1 cellular context compared by ENCODE assay signal in the genomic region with DNA sequence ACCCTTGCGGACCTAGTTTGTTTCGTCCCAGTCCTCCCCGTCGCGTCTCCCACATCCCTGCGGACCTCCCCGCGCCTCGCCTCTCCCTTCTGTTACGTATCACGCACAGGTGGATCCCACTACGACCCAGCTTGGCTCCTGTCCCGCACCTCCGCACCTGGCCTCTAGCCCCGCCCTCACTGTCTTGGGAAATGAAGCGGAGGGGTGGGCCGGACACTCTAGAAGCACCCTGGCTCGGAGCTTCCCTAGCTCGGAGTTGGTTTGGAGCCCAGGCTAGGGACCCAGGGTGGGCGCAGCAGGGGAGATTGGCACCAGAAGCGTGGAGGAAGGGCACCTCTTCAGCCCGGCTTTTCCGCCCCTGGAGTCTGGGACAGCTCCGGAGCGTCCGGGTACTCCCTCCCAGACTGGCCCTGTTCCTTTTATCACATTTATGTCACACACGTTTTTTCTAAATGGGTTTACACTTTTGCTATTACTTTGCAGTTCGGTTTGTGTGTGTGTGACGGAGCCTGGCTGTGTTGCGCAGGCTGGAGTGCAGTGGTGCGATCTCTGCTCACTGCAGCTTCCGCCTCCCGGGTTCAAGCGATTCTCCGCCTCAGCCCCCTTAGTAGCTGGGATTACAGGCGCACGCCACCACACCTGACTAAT.
TF ChIP-seq lines count a peak whose summit lies in the region.

No MANE protein-coding gene starts in this region.

TF ChIP-seq in H1, 55 proteins besides CTCF, POLR2A, EP300 and RAD21:
- TF ChIP-seq POLR2AphosphoS5 (IDR thresholded peaks at IDR 0.05; ENCODE audit: low read depth, low read length), result peak; percentile 45; the same call in 1 of the 2 replicates
- TF ChIP-seq SP1 (IDR thresholded peaks at IDR 0.05; ENCODE audit: low read depth, low read length), result no peak
- no peak for TF ChIP-seq CHD1 (IDR thresholded peaks at IDR 0.05; ENCODE audit: low read depth, low read length)
- TF ChIP-seq CEBPB (IDR thresholded peaks at IDR 0.05; ENCODE audit: low read depth, low read length), result no peak
- TF ChIP-seq RNF2 (IDR thresholded peaks at IDR 0.05; ENCODE audit: borderline replicate concordance, low read depth, low read length, missing control alignments, poor library complexity, severe bottlenecking), result no peak
- no peak for TF ChIP-seq BCL11A (IDR thresholded peaks at IDR 0.05; ENCODE audit: low read depth in 2 of 2, low read length in 2 of 2)
- no peak for TF ChIP-seq TBP (IDR thresholded peaks at IDR 0.05; ENCODE audit: low read depth, low read length)
- no peak for TF ChIP-seq JUN (IDR thresholded peaks at IDR 0.05; ENCODE audit: low read depth, low read length)
- no peak for TF ChIP-seq ZNF274 (IDR thresholded peaks at IDR 0.05; ENCODE audit: borderline replicate concordance, extremely low read depth, low read length)
- TF ChIP-seq SP2 (IDR thresholded peaks at IDR 0.05; ENCODE audit: low read length), result no peak
- TF ChIP-seq SIX5 (IDR thresholded peaks at IDR 0.05; ENCODE audit: low read depth, low read length), result no peak
- TF ChIP-seq CREB1 (IDR thresholded peaks at IDR 0.05), result 0 out of 2 replicates have a peak, but pooled peaks have one; percentile 2
- TF ChIP-seq HDAC2 (IDR thresholded peaks at IDR 0.05; ENCODE audit: borderline replicate concordance in 1 of 2, low read depth in 2 of 2, low read length in 2 of 2), result no peak
- TF ChIP-seq MAFK (IDR thresholded peaks at IDR 0.05; ENCODE audit: low read depth, low read length), result no peak
- TF ChIP-seq BRCA1 (IDR thresholded peaks at IDR 0.05; ENCODE audit: low read depth, low read length), result no peak
- TF ChIP-seq TAF7 (optimal IDR thresholded peaks at IDR 0.05; ENCODE audit: borderline replicate concordance, low read depth, low read length), result peak; percentile 1
- TF ChIP-seq ASH2L (IDR thresholded peaks at IDR 0.05; ENCODE audit: low read length), result no peak
- TF ChIP-seq RBBP5 (IDR thresholded peaks at IDR 0.05; ENCODE audit: borderline replicate concordance, low read depth, low read length), result no peak
- no peak for TF ChIP-seq CHD2 (IDR thresholded peaks at IDR 0.05; ENCODE audit: low read length)
- no peak for TF ChIP-seq TEAD4 (IDR thresholded peaks at IDR 0.05; ENCODE audit: low read depth, low read length)
- TF ChIP-seq SRF (IDR thresholded peaks at IDR 0.05; ENCODE audit: low read depth, low read length), result no peak
- no peak for TF ChIP-seq CHD7 (IDR thresholded peaks at IDR 0.05; ENCODE audit: insufficient replicate concordance, low read length)
- no peak for TF ChIP-seq CBX8 (IDR thresholded peaks at IDR 0.05; ENCODE audit: borderline replicate concordance, low read depth, low read length)
- TF ChIP-seq, protein P1, sequence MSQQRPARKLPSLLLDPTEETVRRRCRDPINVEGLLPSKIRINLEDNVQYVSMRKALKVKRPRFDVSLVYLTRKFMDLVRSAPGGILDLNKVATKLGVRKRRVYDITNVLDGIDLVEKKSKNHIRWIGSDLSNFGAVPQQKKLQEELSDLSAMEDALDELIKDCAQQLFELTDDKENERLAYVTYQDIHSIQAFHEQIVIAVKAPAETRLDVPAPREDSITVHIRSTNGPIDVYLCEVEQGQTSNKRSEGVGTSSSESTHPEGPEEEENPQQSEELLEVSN (IDR thresholded peaks at IDR 0.05), result no peak
- no peak for TF ChIP-seq TCF12 (IDR thresholded peaks at IDR 0.05; ENCODE audit: low read depth, low read length)
